8 cellular contexts compared by ENCODE assay signal in the genomic region with DNA sequence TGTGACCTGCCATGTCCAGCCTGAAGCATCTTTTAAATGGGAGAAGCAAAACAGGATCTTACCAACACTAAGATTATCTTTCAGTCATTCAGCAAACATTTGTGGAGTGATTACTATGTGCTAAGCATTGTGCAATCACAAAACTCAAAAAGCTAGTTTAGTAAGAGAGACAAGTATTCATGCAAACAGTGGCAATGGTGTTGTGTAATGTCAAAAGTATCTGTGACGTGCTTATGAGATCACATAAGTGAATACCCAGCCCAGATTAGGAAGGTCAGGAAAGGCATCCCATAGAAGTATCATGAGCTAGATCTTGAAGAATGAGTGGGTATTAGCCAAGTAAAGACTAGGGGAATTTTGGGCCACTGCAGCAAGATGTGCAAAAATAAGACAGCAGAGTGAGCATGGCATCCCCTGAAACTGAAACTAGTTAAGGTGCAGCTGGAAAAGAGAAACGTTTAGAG. TPM values are rescaled to one million over a fixed set of nuclear protein-coding genes. Genes with fewer than 3 reads are reported as not detected.
DNase-seq lines count a peak whose midpoint lies in the region; ATAC-seq and TF ChIP-seq lines count a peak whose summit lies in the region.

No MANE protein-coding gene starts in this region.

- DNase-seq in AG08396 (ENCODE audit: low spot score), result peak; percentile 61
- DNase-seq in HS-27A (ENCODE audit: low read depth), result peak; percentile 51
- DNase-seq in epithelial cell of esophagus (ENCODE audit: low read depth), result peak; percentile 91
- DNase-seq in HPDE6-E6E7 (ENCODE audit: extremely low spot score), result no peak
- no peak for DNase-seq in cerebellum (ENCODE audit: low spot score)
- no peak for DNase-seq in amygdala (lab: John Stamatoyannopoulos, UW)

- no peak for TF ChIP-seq CTCF in epithelial cell of esophagus (IDR thresholded peaks at IDR 0.05; ENCODE audit: insufficient read depth, low read depth, low read length, missing control alignments)

- peak; percentile 15 for ATAC-seq in GM19438 (IDR thresholded peaks at IDR 0.05; ENCODE audit: low read depth, unreplicated experiment)
- ATAC-seq in HG03460 (IDR thresholded peaks at IDR 0.05; ENCODE audit: unreplicated experiment), result no peak

- H3K4me3 ChIP-seq in epithelial cell of esophagus (ENCODE audit: low read length), result no peak overlapping the region

RNA-seq across cellular contexts. Expression of a gene that starts 32.1 kb away (rescaled TPM):
- total RNA-seq in cerebellum, result 66.9 TPM

RNA-seq across cellular contexts. Expression of a gene that starts 39.1 kb away (rescaled TPM):
- total RNA-seq in cerebellum, result 3.9 TPM

Comparison
In these comparisons a context has a peak if more than half of its experiments do, and no peak if none do; other contexts are left out.
1. DNase-seq: peak in AG08396 (single experiment), HS-27A (single experiment) and epithelial cell of esophagus (single experiment); none in HPDE6-E6E7 (single experiment), cerebellum (single experiment) and amygdala (0 of 56).